Comparison of ENCODE assay signal across 8 cellular contexts in the genomic region with DNA sequence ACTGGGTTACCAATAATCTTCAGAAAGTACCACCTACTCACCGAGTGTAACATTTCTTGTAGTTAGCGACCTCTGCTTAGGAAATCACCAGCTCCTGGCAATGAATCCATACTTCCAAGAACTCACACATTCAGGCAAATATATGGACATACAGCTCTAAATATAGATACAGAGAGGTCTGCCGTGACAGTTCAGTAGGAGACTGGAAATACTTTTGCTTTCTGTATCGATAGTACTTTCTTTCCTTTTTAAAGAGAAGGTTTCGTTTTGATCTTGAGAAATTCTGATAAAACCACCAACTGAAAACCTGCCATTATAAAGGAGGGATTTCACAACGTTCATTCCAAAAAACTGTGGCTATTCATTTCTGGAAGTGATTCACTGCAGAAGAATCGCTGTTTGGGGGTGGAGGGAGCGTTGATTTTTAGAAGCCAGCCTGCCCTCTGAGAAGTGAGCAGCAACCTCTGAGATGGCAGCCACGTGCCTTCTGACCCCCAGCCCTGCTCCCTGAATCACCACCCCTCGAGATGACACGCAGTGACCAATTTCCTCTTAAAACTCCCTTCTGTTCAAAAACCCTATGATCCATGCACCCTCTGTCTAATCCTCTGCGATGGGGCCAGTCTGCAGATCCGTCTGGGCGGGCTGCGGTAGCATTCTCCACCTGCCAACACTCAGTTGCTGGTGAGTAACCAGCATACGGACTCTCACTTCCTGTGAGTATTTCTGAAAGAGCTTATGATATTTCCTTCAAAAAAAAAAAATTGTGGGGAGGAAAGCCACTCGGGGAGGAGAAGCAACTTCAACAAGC.
DNase-seq lines count a peak whose midpoint lies in the region; ATAC-seq lines count a peak whose summit lies in the region.

No MANE protein-coding gene starts in this region.

- peak overlapping the region; percentile 80 for H3K4me3 ChIP-seq in CD8-positive, alpha-beta memory T cell (ENCODE audit: low read length)

- H3K27me3 Mint-ChIP-seq in CD8-positive, alpha-beta memory T cell: peaks cover 0 to 3% of the 10 kb centered on the region in 2 donors
- no peaks in the 10 kb centered on the region for H3K27me3 Mint-ChIP-seq in T-helper 1 cell treated with Interleukin-12 subunit alpha and Interleukin-12 subunit beta and Interleukin-4 antibody, amounts not matched to agents 30 μg/mL and 1 μg/mL, for 36 hours (ENCODE audit: low read depth)

- POLR2A ChIA-PET in CD8-positive, alpha-beta memory T cell (lab: Charles Lee): interaction anchor here (0.5 to 1.9 kb wide), 16 partner anchors 9 to 1681 kb away, joined by 3 to 9 read pairs (median 4); no protein-coding TSS in a partner anchor

- H3K4me1 Mint-ChIP-seq in CD8-positive, alpha-beta memory T cell: peaks cover 88 to 97% (median 95%) of the 10 kb centered on the region in 3 donors
- peaks cover 83% of the 10 kb centered on the region for H3K4me1 Mint-ChIP-seq in T-helper 1 cell treated with Interleukin-12 subunit alpha and Interleukin-12 subunit beta and Interleukin-4 antibody, amounts not matched to agents 30 μg/mL and 1 μg/mL, for 36 hours (ENCODE audit: low read depth)

- H3K27ac Mint-ChIP-seq in CD8-positive, alpha-beta memory T cell: peak overlapping the region; percentile 93 to 98 (median 96)
- H3K27ac Mint-ChIP-seq in T-helper 1 cell treated with Interleukin-12 subunit alpha and Interleukin-12 subunit beta and Interleukin-4 antibody, amounts not matched to agents 30 μg/mL and 1 μg/mL, for 36 hours: peak overlapping the region; percentile 89

- H3K4me1 ChIP-seq in CD8-positive, alpha-beta memory T cell (ENCODE audit: insufficient read depth, low read length): peaks cover 84% of the 10 kb centered on the region

- H3K9me3 Mint-ChIP-seq in CD8-positive, alpha-beta memory T cell: no peaks in the 10 kb centered on the region
- no peaks in the 10 kb centered on the region for H3K9me3 Mint-ChIP-seq in T-helper 1 cell treated with Interleukin-12 subunit alpha and Interleukin-12 subunit beta and Interleukin-4 antibody, amounts not matched to agents 30 μg/mL and 1 μg/mL, for 36 hours

- CTCF ChIA-PET in CD8-positive, alpha-beta memory T cell (lab: Charles Lee): interaction anchor here (1.1 to 2.3 kb wide), 8 partner anchors 10 to 502 kb away, joined by 3 to 9 read pairs (median 6); no protein-coding TSS in a partner anchor

- H3K9me3 ChIP-seq in CD8-positive, alpha-beta memory T cell (ENCODE audit: low read length): no peaks in the 10 kb centered on the region

- DNase-seq in CD8-positive, alpha-beta memory T cell: peak; percentile 77 to 91 (median 84)
- DNase-seq in HPDE6-E6E7 (ENCODE audit: extremely low spot score): peak; percentile 76
- peak; percentile 98 for DNase-seq in amniotic epithelial cell (ENCODE audit: low read depth)
- peak; percentile 90 for DNase-seq in islet precursor cell
- DNase-seq in stimulated activated CD4-positive, alpha-beta T cell treated with anti-CD3 and anti-CD28 coated beads, Interleukin-1b, Interleukin-23, amount 100 ng/mL, for 4 hours (ENCODE audit: low read depth in 2 of 2): peak; percentile 67 to 72
- no peak for DNase-seq in NCI-H1436 treated with DMSO at 0.1 percent for 48 hours (lab: John Stamatoyannopoulos, UW)

- peak overlapping the region; percentile 89 to 96 (median 92) for H3K4me3 Mint-ChIP-seq in CD8-positive, alpha-beta memory T cell
- H3K4me3 Mint-ChIP-seq in T-helper 1 cell treated with Interleukin-12 subunit alpha and Interleukin-12 subunit beta and Interleukin-4 antibody, amounts not matched to agents 30 μg/mL and 1 μg/mL, for 36 hours: peak overlapping the region; percentile 83

- no peaks in the 10 kb centered on the region for H3K36me3 ChIP-seq in CD8-positive, alpha-beta memory T cell (ENCODE audit: insufficient read depth, low read length)

- H3K36me3 Mint-ChIP-seq in CD8-positive, alpha-beta memory T cell: peaks cover 0 to 66% (median 0%) of the 10 kb centered on the region in 3 donors
- peaks cover 53% of the 10 kb centered on the region for H3K36me3 Mint-ChIP-seq in T-helper 1 cell treated with Interleukin-12 subunit alpha and Interleukin-12 subunit beta and Interleukin-4 antibody, amounts not matched to agents 30 μg/mL and 1 μg/mL, for 36 hours (ENCODE audit: low read depth)

- no peaks in the 10 kb centered on the region for H3K27me3 ChIP-seq in CD8-positive, alpha-beta memory T cell (ENCODE audit: insufficient read depth, low read length, poor library complexity, severe bottlenecking)

- H3K27ac ChIP-seq in CD8-positive, alpha-beta memory T cell (ENCODE audit: low read depth, low read length): peak overlapping the region; percentile 84

- peak; percentile 83 for ATAC-seq in GM21360 (IDR thresholded peaks at IDR 0.05; ENCODE audit: unreplicated experiment)
